Comparison of ENCODE assay signal across 19 cellular contexts in genomic region chr7:36232971-36233550, GRCh38.
DNase-seq lines count a peak whose midpoint lies in the region; ATAC-seq and TF ChIP-seq lines count a peak whose summit lies in the region.
"Had no signal": no experiment of that assay in that cellular context is flagged by ENCODE, and none has a peak within 500 bp of the region (broad histone marks: within the 10 kb centered on the region; RNA-seq: fewer than 3 reads in every experiment).

No MANE protein-coding gene starts in this region.

- peak overlapping the region; percentile 57 for H4K5ac ChIP-seq in IMR-90 (ENCODE audit: low read depth, low read length)

- DNase-seq in IMR-90: peak; percentile 77
- no peak for DNase-seq in body of pancreas
- DNase-seq in osteoblast (ENCODE audit: insufficient read length, low spot score, missing footprints): peak; percentile 84
- DNase-seq in upper lobe of left lung: no peak
- DNase-seq in T-helper 2 cell: no peak
- DNase-seq in stimulated activated CD4-positive, alpha-beta T cell treated with anti-CD3 and anti-CD28 coated beads, Interleukin-12 subunit alpha, Interleukin-12 subunit beta, amount 100 ng/mL, for 4 hours: no peak
- DNase-seq in substantia nigra (lab: John Stamatoyannopoulos, UW): no peak
- DNase-seq: activated CD4-positive, alpha-beta T cell treated with anti-CD3 and anti-CD28 coated beads for 36 hours; activated CD8-positive, alpha-beta memory T cell treated with anti-CD3 and anti-CD28 coated beads, Interleukin-2, amount 50 U/mL, for 4 hours; activated naive CD4-positive, alpha-beta T cell treated with Interleukin-2 at 50 U/mL for 16 hours; brain microvascular endothelial cell; kidney glomerular epithelial cell; NCI-H1436 treated with DMSO at 0.1 percent for 48 hours; ovary; Right ventricle myocardium superior; spleen; stimulated activated naive CD4-positive, alpha-beta T cell treated with Interleukin-2 at 50 U/mL for 16 hours; T-helper 1 cell had no signal

- H3K4me2 ChIP-seq in IMR-90 (ENCODE audit: low read depth, low read length) (peak overlapping the region; percentile 42), osteoblast (ENCODE audit: insufficient read depth, low read length) (no peak overlapping the region)

- CTCF ChIA-PET in IMR-90 (lab: Yijun Ruan, JAX): no interaction called here

- H3K23ac ChIP-seq in IMR-90 (ENCODE audit: low read depth, low read length): peak overlapping the region; percentile 74; the same call in 1 of the 2 replicates

- H2BK5ac ChIP-seq in IMR-90 (ENCODE audit: low read depth, low read length, poor library complexity, severe bottlenecking): peak overlapping the region; percentile 75

- ATAC-seq in IMR-90 (ENCODE audit: low read depth) (peak; percentile 90), body of pancreas (peak; percentile 48), upper lobe of left lung (ENCODE audit: low FRiP score in 2 of 2) (no peak)
- ATAC-seq: activated CD4-positive, alpha-beta T cell treated with anti-CD3 and anti-CD28 coated beads for 36 hours had no signal

- H3K36me3 ChIP-seq in IMR-90 (ENCODE audit: control insufficient read depth, insufficient read depth, low read length) (peaks cover 1% of the 10 kb centered on the region; the same call in 1 of the 2 replicates), body of pancreas (replicated peaks in 1 of 2; ENCODE audit: insufficient read depth in 1 of 2, low read depth in 2 of 2) (no peaks in the 10 kb centered on the region), osteoblast (ENCODE audit: insufficient read depth, low read length) (no peaks in the 10 kb centered on the region), upper lobe of left lung (no peaks in the 10 kb centered on the region)
- H3K36me3 ChIP-seq: brain microvascular endothelial cell, ovary had no signal

- no peak for TF ChIP-seq POLR2A in IMR-90 (IDR thresholded peaks at IDR 0.05; ENCODE audit: low read depth, low read length)
- no peak for TF ChIP-seq POLR2A in body of pancreas (IDR thresholded peaks at IDR 0.05)
- no peak for TF ChIP-seq POLR2A in upper lobe of left lung (IDR thresholded peaks at IDR 0.05)

- H3K4me1 ChIP-seq in IMR-90 (ENCODE audit: control insufficient read depth, insufficient read depth, low read length) (peaks cover 14% of the 10 kb centered on the region), body of pancreas (peaks cover 22% of the 10 kb centered on the region), osteoblast (ENCODE audit: insufficient read depth, low read length) (no peaks in the 10 kb centered on the region), upper lobe of left lung (peaks cover 0 to 7% (median 0%) of the 10 kb centered on the region in 4 donors)

- no peak for TF ChIP-seq RAD21 in IMR-90 (IDR thresholded peaks at IDR 0.05; ENCODE audit: low read length)

- TF ChIP-seq EP300 in upper lobe of left lung (IDR thresholded peaks at IDR 0.05): no peak

- H3K79me1 ChIP-seq in IMR-90 (ENCODE audit: low read depth in 1 of 2, low read length in 2 of 2): peaks cover 4 to 32% of the 10 kb centered on the region in 2 experiments

- H2BK15ac ChIP-seq in IMR-90 (ENCODE audit: low read depth, low read length): peak overlapping the region; percentile 51; the same call in 1 of the 3 replicates

- H3K9me3 ChIP-seq in IMR-90 (ENCODE audit: control insufficient read depth, insufficient read depth, low read length) (no peaks in the 10 kb centered on the region), body of pancreas (no peaks in the 10 kb centered on the region), osteoblast (ENCODE audit: low read depth, low read length) (no peaks in the 10 kb centered on the region), upper lobe of left lung (no peaks in the 10 kb centered on the region)
- H3K9me3 ChIP-seq: ovary, spleen had no signal

- peak overlapping the region; percentile 5 to 89; a peak in 3 of 4 replicates for H4K8ac ChIP-seq in IMR-90 (ENCODE audit: low read depth in 2 of 2, low read length in 2 of 2)

- peak overlapping the region; percentile 97 for H2AK5ac ChIP-seq in IMR-90 (ENCODE audit: low read depth, low read length)

- H2BK120ac ChIP-seq in IMR-90 (ENCODE audit: low read depth, low read length): peak overlapping the region; percentile 75

- in situ Hi-C loops in IMR-90 (cut with MboI; ENCODE audit: low sequenced_read_pairs): no loop called here

- H3K27ac ChIP-seq in 22Rv1 (peak overlapping the region; percentile 85), IMR-90 (ENCODE audit: insufficient read depth, low read length) (peak overlapping the region; percentile 86; the same call in 1 of the 2 replicates), body of pancreas (peak overlapping the region in 3 of 4 donors; percentile 41 to 48 (median 48)), osteoblast (ENCODE audit: low read depth, low read length) (no peak overlapping the region), upper lobe of left lung (no peak overlapping the region), substantia nigra (ENCODE audit: low read depth, low read length, poor library complexity, severe bottlenecking) (no peak overlapping the region)
- H3K27ac ChIP-seq: brain microvascular endothelial cell, ovary, spleen had no signal

- H4K91ac ChIP-seq in IMR-90 (ENCODE audit: insufficient read depth, low read depth, low read length): peak overlapping the region; percentile 79

- TF ChIP-seq CTCF in 22Rv1 (IDR thresholded peaks at IDR 0.05): no peak
- no peak for TF ChIP-seq CTCF in IMR-90 (conservative IDR thresholded peaks at IDR 0.05; ENCODE audit: low read depth, low read length)
- TF ChIP-seq CTCF in body of pancreas (IDR thresholded peaks at IDR 0.05): no peak
- no peak for TF ChIP-seq CTCF in osteoblast (IDR thresholded peaks at IDR 0.05; ENCODE audit: extremely low read depth, low read depth, low read length)
- no peak for TF ChIP-seq CTCF in upper lobe of left lung (IDR thresholded peaks at IDR 0.05)

- no peak overlapping the region for H3K56ac ChIP-seq in IMR-90 (ENCODE audit: extremely low read depth, insufficient read depth, low read length)

- peak overlapping the region; percentile 79 for H3K14ac ChIP-seq in IMR-90 (replicated peaks; ENCODE audit: low read depth, low read length)

- H3K4me3 ChIP-seq in IMR-90 (ENCODE audit: insufficient read depth, low read depth, low read length): no peak overlapping the region
- no peak overlapping the region for H3K4me3 ChIP-seq in body of pancreas
- H3K4me3 ChIP-seq in osteoblast (ENCODE audit: insufficient read depth, low read length): no peak overlapping the region
- H3K4me3 ChIP-seq in upper lobe of left lung: no peak overlapping the region
- H3K4me3 ChIP-seq: ovary, spleen had no signal

- H3K18ac ChIP-seq in IMR-90 (ENCODE audit: low read depth, low read length): peak overlapping the region; percentile 83

- H2AFZ ChIP-seq in IMR-90 (replicated peaks; ENCODE audit: low read length, poor library complexity): no peak overlapping the region
- H2AFZ ChIP-seq in osteoblast (ENCODE audit: low read length): no peak overlapping the region

- intact Hi-C loops in IMR-90 (cut with micrococcal nuclease): no loop called here
- intact Hi-C loops in body of pancreas (cut with DNase I): no loop called here

- H3K27me3 ChIP-seq in IMR-90 (ENCODE audit: control insufficient read depth, insufficient read depth, low read length): no peaks in the 10 kb centered on the region
- H3K27me3 ChIP-seq in body of pancreas: no peaks in the 10 kb centered on the region
- H3K27me3 ChIP-seq in osteoblast (ENCODE audit: insufficient read depth, low read length): no peaks in the 10 kb centered on the region
- H3K27me3 ChIP-seq in upper lobe of left lung: no peaks in the 10 kb centered on the region
- H3K27me3 ChIP-seq: brain microvascular endothelial cell, ovary, spleen had no signal

- no peak overlapping the region for H2AK9ac ChIP-seq in IMR-90 (replicated peaks; ENCODE audit: low read depth, low read length, poor library complexity)

- no peaks in the 10 kb centered on the region for H4K20me1 ChIP-seq in IMR-90 (ENCODE audit: insufficient read depth, low read length)
- no peaks in the 10 kb centered on the region for H4K20me1 ChIP-seq in osteoblast (ENCODE audit: insufficient read depth, low read length)

- BruUV-seq in IMR-90 (replicated peaks; lab: Mats Ljungman, UMichigan): no TSS peak

- 80% methylated on average over 1 of the region's 3 CpGs; no CpG with 5 or more reads in 1 of the 2 experiments for WGBS in IMR-90 (ENCODE audit: extremely low coverage in 2 of 2, insufficient read length in 1 of 2), 2 experiments
- WGBS in body of pancreas, 2 donors: 38% methylated on average over 3 of the region's 3 CpGs
- WGBS in upper lobe of left lung, 2 donors: 69 to 80% methylated on average over 3 of the region's 3 CpGs

- H3K79me2 ChIP-seq in osteoblast (ENCODE audit: insufficient read depth, low read length): no peaks in the 10 kb centered on the region

- peak overlapping the region; percentile 88 for H3K4ac ChIP-seq in IMR-90 (ENCODE audit: low read depth, low read length)

- POLR2A ChIA-PET in IMR-90 (lab: Charles Lee; ENCODE audit: unreplicated experiment): no interaction called here

- H3K9ac ChIP-seq in IMR-90 (ENCODE audit: low read depth, low read length): no peak overlapping the region

- peaks cover 10% of the 10 kb centered on the region for H3K9me1 ChIP-seq in IMR-90 (ENCODE audit: insufficient read depth, low read length)

- dilution Hi-C loops in IMR-90 (cut with HindIII; ENCODE audit: low sequenced_read_pairs, unreplicated experiment): no loop called here

- peak overlapping the region; percentile 92 for H2BK20ac ChIP-seq in IMR-90 (ENCODE audit: low read depth, low read length)

TF ChIP-seq in IMR-90, 13 proteins besides CTCF, POLR2A, EP300 and RAD21:
- TF ChIP-seq MAFK (IDR thresholded peaks at IDR 0.05; ENCODE audit: low read depth, low read length): no peak
- no peak for TF ChIP-seq NFE2L2 (IDR thresholded peaks at IDR 0.05; ENCODE audit: low read depth, low read length)
- TF ChIP-seq CEBPB (IDR thresholded peaks at IDR 0.05; ENCODE audit: low read depth, low read length): no peak
- TF ChIP-seq RCOR1 (IDR thresholded peaks at IDR 0.05; ENCODE audit: insufficient replicate concordance, low read length): no peak
- no peak for TF ChIP-seq RFX5 (IDR thresholded peaks at IDR 0.05; ENCODE audit: low read depth, low read length)
- no peak for TF ChIP-seq MXI1 (IDR thresholded peaks at IDR 0.05; ENCODE audit: borderline replicate concordance, low read depth, low read length)
- TF ChIP-seq SMC3 (IDR thresholded peaks at IDR 0.05; ENCODE audit: low read depth, low read length): no peak
- TF ChIP-seq CHD1 (IDR thresholded peaks at IDR 0.05; ENCODE audit: low read depth, low read length): no peak
- TF ChIP-seq BHLHE40 (IDR thresholded peaks at IDR 0.05; ENCODE audit: low read depth, low read length): no peak
TF ChIP-seq in IMR-90: peak in this region for 0.

Comparison
In these comparisons a context has a peak if more than half of its experiments do, and no peak if none do; other contexts are left out.
1. H3K27ac ChIP-seq: peak in 22Rv1 (single experiment), IMR-90 (single experiment) and body of pancreas (3 of 4); none in osteoblast (single experiment), upper lobe of left lung (0 of 4) and substantia nigra (single experiment).
2. ATAC-seq: peak in IMR-90 (single experiment) and body of pancreas (single experiment); none in upper lobe of left lung (0 of 2).
3. DNase-seq: peak in IMR-90 (single experiment) and osteoblast (single experiment); none in body of pancreas (0 of 4), upper lobe of left lung (0 of 2), T-helper 2 cell (0 of 5), stimulated activated CD4-positive, alpha-beta T cell treated with anti-CD3 and anti-CD28 coated beads, Interleukin-12 subunit alpha, Interleukin-12 subunit beta, amount 100 ng/mL, for 4 hours (single experiment) and substantia nigra (0 of 49).